Comparison of ENCODE assay signal across 29 cellular contexts in genomic region chr9:113635586-113635985, GRCh38.
DNase-seq lines count a peak whose midpoint lies in the region; ATAC-seq and TF ChIP-seq lines count a peak whose summit lies in the region.
"Had no signal": no experiment of that assay in that cellular context is flagged by ENCODE, and none has a peak within 500 bp of the region (broad histone marks: within the 10 kb centered on the region; RNA-seq: fewer than 3 reads in every experiment).

No MANE protein-coding gene starts in this region.

- H3K27ac Mint-ChIP-seq in chondrocyte (ENCODE audit: unreplicated experiment): peak overlapping the region; percentile 58
- H3K27ac Mint-ChIP-seq in nephron progenitor cell: peak overlapping the region; percentile 97
- H3K27ac Mint-ChIP-seq: activated naive CD8-positive, alpha-beta T cell; H9; memory B cell had no signal

- no peak for TF ChIP-seq EP300 in stomach (IDR thresholded peaks at IDR 0.05)

- no peak overlapping the region for H3K4me3 Mint-ChIP-seq in chondrocyte (ENCODE audit: unreplicated experiment)
- H3K4me3 Mint-ChIP-seq in nephron progenitor cell: peak overlapping the region; percentile 24
- H3K4me3 Mint-ChIP-seq: activated naive CD8-positive, alpha-beta T cell; H9; memory B cell had no signal

- no peaks in the 10 kb centered on the region for H3K4me1 ChIP-seq in RWPE2 (ENCODE audit: insufficient read depth, poor library complexity, severe bottlenecking)
- peaks cover 0 to 27% (median 0%) of the 10 kb centered on the region in 6 donors for H3K4me1 ChIP-seq in spleen
- H3K4me1 ChIP-seq in stomach: peaks cover 0 to 26% (median 15%) of the 10 kb centered on the region in 4 donors
- H3K4me1 ChIP-seq: BLaER1, colonic mucosa, thyroid gland had no signal

- no peaks in the 10 kb centered on the region for H3K27me3 Mint-ChIP-seq in chondrocyte (ENCODE audit: low read depth)
- no peaks in the 10 kb centered on the region for H3K27me3 Mint-ChIP-seq in nephron progenitor cell (ENCODE audit: low read depth, poor library complexity)
- H3K27me3 Mint-ChIP-seq: activated naive CD8-positive, alpha-beta T cell had no signal

- H3K36me3 Mint-ChIP-seq in chondrocyte (ENCODE audit: low read depth) (no peaks in the 10 kb centered on the region), nephron progenitor cell (ENCODE audit: low read depth) (no peaks in the 10 kb centered on the region)
- H3K36me3 Mint-ChIP-seq: activated naive CD8-positive, alpha-beta T cell; memory B cell had no signal

- H3K9me3 Mint-ChIP-seq in chondrocyte (ENCODE audit: low read depth): no peaks in the 10 kb centered on the region
- H3K9me3 Mint-ChIP-seq in nephron progenitor cell: no peaks in the 10 kb centered on the region
- H3K9me3 Mint-ChIP-seq: H9 had no signal

- no peak overlapping the region for H3K27ac ChIP-seq in RWPE2 (ENCODE audit: poor library complexity, severe bottlenecking)
- no peak overlapping the region for H3K27ac ChIP-seq in spleen
- no peak overlapping the region for H3K27ac ChIP-seq in stomach
- H3K27ac ChIP-seq: BLaER1, colonic mucosa, KMS-11, left lung, psoas muscle, thyroid gland had no signal

- TF ChIP-seq CTCF in RWPE2 (IDR thresholded peaks at IDR 0.05; ENCODE audit: poor library complexity, severe bottlenecking): no peak
- TF ChIP-seq CTCF in chondrocyte (IDR thresholded peaks at IDR 0.05): no peak
- TF ChIP-seq CTCF in nephron progenitor cell (IDR thresholded peaks at IDR 0.05): no peak
- TF ChIP-seq CTCF in spleen (IDR thresholded peaks at IDR 0.05 in 8 of 11, conservative IDR thresholded peaks at IDR 0.05 in 3 of 11): no peak
- TF ChIP-seq CTCF in stomach (IDR thresholded peaks at IDR 0.05): no peak

- intact Hi-C loops in spleen (cut with DNase I; ENCODE audit: low total_unique reads) (no loop called here), stomach (cut with DNase I; ENCODE audit: low total_unique reads) (no loop called here)

- DNase-seq in RWPE2 (ENCODE audit: low spot score) (peak; percentile 7), chondrocyte (ENCODE audit: low spot score) (peak; percentile 14), nephron progenitor cell (no peak), spleen (peak; percentile 13), stomach (no peak)
- DNase-seq: activated CD4-positive, alpha-beta T cell treated with anti-CD3 and anti-CD28 coated beads for 48 hours; anterior cingulate cortex; colonic mucosa; effector memory CD4-positive, alpha-beta T cell; EL; glutamatergic neuron; H9; NCI-H1417 treated with DMSO at 0.1 percent for 48 hours; NCI-H2081 treated with DMSO at 0.1 percent for 48 hours; NCI-H2227 treated with DMSO at 0.1 percent for 48 hours; nucleus accumbens; psoas muscle; stimulated activated naive CD4-positive, alpha-beta T cell treated with Interleukin-2 at 50 U/mL for 16 hours; SW 1271; thyroid gland had no signal

- H3K4me1 Mint-ChIP-seq in chondrocyte (ENCODE audit: low read depth): peaks cover 54% of the 10 kb centered on the region
- peaks cover 82% of the 10 kb centered on the region for H3K4me1 Mint-ChIP-seq in nephron progenitor cell
- H3K4me1 Mint-ChIP-seq: memory B cell had no signal

- H3K27me3 ChIP-seq in RWPE2 (ENCODE audit: insufficient read depth, poor library complexity, severe bottlenecking): no peaks in the 10 kb centered on the region
- peaks cover 0 to 9% (median 0%) of the 10 kb centered on the region in 7 donors for H3K27me3 ChIP-seq in spleen (replicated peaks in 1 of 7)
- H3K27me3 ChIP-seq in stomach: no peaks in the 10 kb centered on the region
- H3K27me3 ChIP-seq: BLaER1, colonic mucosa, left lung, thyroid gland had no signal

- H3K4me3 ChIP-seq in RWPE2 (ENCODE audit: severe bottlenecking) (no peak overlapping the region), spleen (no peak overlapping the region), stomach (no peak overlapping the region)
- H3K4me3 ChIP-seq: BLaER1, colonic mucosa, left lung, psoas muscle, skin epidermis, thyroid gland had no signal

- no peaks in the 10 kb centered on the region for H3K36me3 ChIP-seq in RWPE2 (ENCODE audit: low read depth)
- no peaks in the 10 kb centered on the region for H3K36me3 ChIP-seq in spleen
- no peaks in the 10 kb centered on the region for H3K36me3 ChIP-seq in stomach
- H3K36me3 ChIP-seq: BLaER1, colonic mucosa, left lung, thyroid gland had no signal

- no peaks in the 10 kb centered on the region for H3K9me3 ChIP-seq in RWPE2 (ENCODE audit: severe bottlenecking)
- no peaks in the 10 kb centered on the region for H3K9me3 ChIP-seq in spleen
- no peaks in the 10 kb centered on the region for H3K9me3 ChIP-seq in stomach
- H3K9me3 ChIP-seq: BLaER1, colonic mucosa, left lung, psoas muscle, thyroid gland had no signal

- WGBS in spleen, 5 donors: 79 to 94% (median 88%) methylated on average over 5 of the region's 5 CpGs
- WGBS in stomach, 5 donors: 83 to 94% (median 87%) methylated on average over 5 of the region's 5 CpGs

- ATAC-seq in RWPE2 (ENCODE audit: low read depth) (no peak), HG03460 (IDR thresholded peaks at IDR 0.05; ENCODE audit: unreplicated experiment) (no peak), GM19397 (IDR thresholded peaks at IDR 0.05; ENCODE audit: unreplicated experiment) (no peak)
- ATAC-seq: left lung, Panc1 had no signal

- TF ChIP-seq POLR2A in spleen (IDR thresholded peaks at IDR 0.05) (no peak), stomach (IDR thresholded peaks at IDR 0.05) (no peak)

Comparison
In these comparisons a context has a peak if more than half of its experiments do, and no peak if none do; other contexts are left out.
1. DNase-seq: peak in RWPE2 (single experiment), chondrocyte (single experiment) and spleen (single experiment); none in nephron progenitor cell (single experiment) and stomach (single experiment).